Comparison of ENCODE assay signal across 10 cellular contexts in genomic region chr3:31724681-31725080, GRCh38.
DNase-seq lines count a peak whose midpoint lies in the region; ATAC-seq and TF ChIP-seq lines count a peak whose summit lies in the region.
"Had no signal": no experiment of that assay in that cellular context is flagged by ENCODE, and none has a peak within 500 bp of the region (broad histone marks: within the 10 kb centered on the region; RNA-seq: fewer than 3 reads in every experiment).

No MANE protein-coding gene starts in this region.

- no peaks in the 10 kb centered on the region; the same call in 1 of the 2 replicates for H3K36me3 ChIP-seq in HUES48 (ENCODE audit: control insufficient read depth, insufficient read depth, low read length)

- H3K27ac ChIP-seq in HUES48 (ENCODE audit: low read depth, low read length) (peak overlapping the region; percentile 79), RWPE1 (no peak overlapping the region)

- H3K4me1 ChIP-seq in HUES48 (ENCODE audit: control insufficient read depth, insufficient read depth, low read length), result peaks cover 20% of the 10 kb centered on the region

- H3K9ac ChIP-seq in HUES48 (ENCODE audit: low read depth, low read length), result no peak overlapping the region

- no peaks in the 10 kb centered on the region for H3K9me3 ChIP-seq in HUES48 (ENCODE audit: control insufficient read depth, insufficient read depth, low read length)

- H3K4me1 Mint-ChIP-seq in activated T-helper 17 cell treated with anti-CD3 and anti-CD28 coated beads, Interleukin-2, amount 50 U/mL, for 72 hours, result no peaks in the 10 kb centered on the region
- peaks cover 52% of the 10 kb centered on the region for H3K4me1 Mint-ChIP-seq in mesothelial cell of epicardium

- POLR2A ChIA-PET in RWPE1 (lab: Yijun Ruan, JAX; ENCODE audit: low non-redundant PET), result no interaction called here

- H3K9me3 Mint-ChIP-seq in activated T-helper 17 cell treated with anti-CD3 and anti-CD28 coated beads, Interleukin-2, amount 50 U/mL, for 72 hours, result no peaks in the 10 kb centered on the region
- no peaks in the 10 kb centered on the region for H3K9me3 Mint-ChIP-seq in mesothelial cell of epicardium
- H3K9me3 Mint-ChIP-seq: activated T-cell treated with anti-CD3 and anti-CD28 coated beads, Interleukin-2, amount 50 U/mL, for 4 hours had no signal

- H3K27me3 ChIP-seq in HUES48 (ENCODE audit: control insufficient read depth, insufficient read depth, low read length), result no peaks in the 10 kb centered on the region

- H3K36me3 Mint-ChIP-seq in activated T-helper 17 cell treated with anti-CD3 and anti-CD28 coated beads, Interleukin-2, amount 50 U/mL, for 72 hours (ENCODE audit: low read depth), result no peaks in the 10 kb centered on the region
- no peaks in the 10 kb centered on the region for H3K36me3 Mint-ChIP-seq in mesothelial cell of epicardium

- H3K4me3 ChIP-seq in HUES48 (ENCODE audit: low read depth, low read length), result no peak overlapping the region

- no peak overlapping the region for H3K4me3 Mint-ChIP-seq in activated T-helper 17 cell treated with anti-CD3 and anti-CD28 coated beads, Interleukin-2, amount 50 U/mL, for 72 hours
- H3K4me3 Mint-ChIP-seq in mesothelial cell of epicardium, result no peak overlapping the region
- H3K4me3 Mint-ChIP-seq: activated T-cell treated with anti-CD3 and anti-CD28 coated beads, Interleukin-2, amount 50 U/mL, for 4 hours had no signal

- H3K27ac Mint-ChIP-seq in activated T-helper 17 cell treated with anti-CD3 and anti-CD28 coated beads, Interleukin-2, amount 50 U/mL, for 72 hours, result no peak overlapping the region
- H3K27ac Mint-ChIP-seq in mesothelial cell of epicardium, result peak overlapping the region; percentile 24

- CTCF ChIA-PET in RWPE1 (lab: Yijun Ruan, JAX), result interaction anchor here (0.5 kb wide), 1 partner anchor 499 kb away, joined by 3 read pairs; no protein-coding TSS in a partner anchor

- peaks cover 18% of the 10 kb centered on the region for H3K27me3 Mint-ChIP-seq in activated T-helper 17 cell treated with anti-CD3 and anti-CD28 coated beads, Interleukin-2, amount 50 U/mL, for 72 hours
- no peaks in the 10 kb centered on the region for H3K27me3 Mint-ChIP-seq in mesothelial cell of epicardium (ENCODE audit: low read depth)

- DNase-seq in mesothelial cell of epicardium (ENCODE audit: low spot score in 2 of 2, unreplicated experiment in 2 of 2), result no peak
- no peak for DNase-seq in RWPE1 (ENCODE audit: low spot score)
- DNase-seq in NK-92 (lab: John Stamatoyannopoulos, UW; ENCODE audit: unreplicated experiment), result no peak
- DNase-seq in hepatic stellate cell (ENCODE audit: low spot score), result no peak
- DNase-seq: activated T-cell treated with anti-CD3 and anti-CD28 coated beads, Interleukin-2, amount 50 U/mL, for 4 hours; NCI-H1436 had no signal

- ATAC-seq in activated T-helper 17 cell treated with anti-CD3 and anti-CD28 coated beads, Interleukin-2, amount 50 U/mL, for 72 hours (replicated peaks), result peak; percentile 44
- no peak for ATAC-seq in HG02938 (IDR thresholded peaks at IDR 0.05; ENCODE audit: unreplicated experiment)
- ATAC-seq: activated T-cell treated with anti-CD3 and anti-CD28 coated beads, Interleukin-2, amount 50 U/mL, for 4 hours had no signal

- peak; percentile 38; the same call in 1 of the 2 replicates for TF ChIP-seq CTCF in GM12874 (IDR thresholded peaks at IDR 0.05; ENCODE audit: insufficient read depth, low read depth, low read length)
- TF ChIP-seq CTCF in mesothelial cell of epicardium (IDR thresholded peaks at IDR 0.05; ENCODE audit: unreplicated experiment), result peak; percentile 28
- TF ChIP-seq CTCF in RWPE1 (conservative IDR thresholded peaks at IDR 0.05; ENCODE audit: low read depth), result no peak
